ENCODE assay signal across 17 cellular contexts in the genomic region with DNA sequence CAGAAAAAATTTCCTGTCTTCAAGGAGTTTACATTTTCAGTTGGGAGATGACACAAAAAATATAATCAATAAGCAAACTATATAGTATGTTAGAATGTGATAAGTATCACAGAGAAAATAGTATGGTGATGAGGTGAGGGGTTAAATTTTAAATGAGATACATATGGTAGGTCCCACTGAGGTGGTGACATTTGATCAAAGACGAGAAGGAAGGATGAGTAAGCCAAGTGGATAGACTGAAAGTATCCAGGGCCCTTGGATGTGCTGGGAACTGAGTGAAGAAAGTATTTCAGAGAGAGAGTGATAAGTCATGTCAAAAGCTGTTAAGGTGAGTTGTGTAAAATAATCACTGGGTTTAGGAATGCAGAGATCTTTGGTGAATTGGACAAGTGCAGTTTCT. TPM values are rescaled to one million over a fixed set of nuclear protein-coding genes. Genes with fewer than 3 reads are reported as not detected.
"Had no signal": no experiment of that assay in that cellular context is flagged by ENCODE, and none has a peak within 500 bp of the region (broad histone marks: within the 10 kb centered on the region; RNA-seq: fewer than 3 reads in every experiment).

No MANE protein-coding gene starts in this region.

- H3K4me3 Mint-ChIP-seq: activated CD8-positive, alpha-beta T cell treated with anti-CD3 and anti-CD28 coated beads, Interleukin-2, amount 10 ng/mL, durations not matched to agents 7 days and 5 days; activated naive CD8-positive, alpha-beta T cell treated with anti-CD3 and anti-CD28 coated beads, Interleukin-2, amount 10 ng/mL, durations not matched to agents 7 days and 5 days; activated T-cell treated with anti-CD3 and anti-CD28 coated beads, Interleukin-2, amount 50 U/mL, for 72 hours; T-helper 17 cell; WTC11 had no signal

- H3K27me3 Mint-ChIP-seq: activated naive CD8-positive, alpha-beta T cell treated with anti-CD3 and anti-CD28 coated beads, Interleukin-2, amount 10 ng/mL, durations not matched to agents 7 days and 5 days had no signal

- H3K9me3 ChIP-seq: stomach had no signal

- H3K27ac ChIP-seq: stomach had no signal

- H3K4me1 Mint-ChIP-seq: activated naive CD8-positive, alpha-beta T cell treated with anti-CD3 and anti-CD28 coated beads, Interleukin-2, amount 10 ng/mL, durations not matched to agents 7 days and 5 days; T-helper 17 cell had no signal

- H3K36me3 Mint-ChIP-seq: activated naive CD8-positive, alpha-beta T cell treated with anti-CD3 and anti-CD28 coated beads, Interleukin-2, amount 10 ng/mL, durations not matched to agents 7 days and 5 days; WTC11 had no signal

- H3K9me3 Mint-ChIP-seq: activated naive CD8-positive, alpha-beta T cell treated with anti-CD3 and anti-CD28 coated beads, Interleukin-2, amount 10 ng/mL, durations not matched to agents 7 days and 5 days; activated T-cell treated with anti-CD3 and anti-CD28 coated beads, Interleukin-2, amount 50 U/mL, for 72 hours; WTC11 had no signal

- DNase-seq: activated CD4-positive, alpha-beta T cell treated with anti-CD3 and anti-CD28 coated beads for 4 hours; activated CD8-positive, alpha-beta memory T cell treated with anti-CD3 and anti-CD28 coated beads, Interleukin-2, amount 50 U/mL, for 4 hours; activated CD8-positive, alpha-beta T cell treated with anti-CD3 and anti-CD28 coated beads, Interleukin-2, amount 10 ng/mL, durations not matched to agents 7 days and 5 days; activated gamma-delta T cell treated with Interleukin-2 at 50 U/mL for 16 hours; activated naive CD8-positive, alpha-beta T cell treated with anti-CD3 and anti-CD28 coated beads, Interleukin-2, amount 10 ng/mL, durations not matched to agents 7 days and 5 days; activated T-cell treated with anti-CD3 and anti-CD28 coated beads, Interleukin-2, amount 50 U/mL, for 72 hours; aorta; foreskin fibroblast; head of caudate nucleus; midbrain; stimulated activated CD4-positive, alpha-beta T cell treated with anti-CD3 and anti-CD28 coated beads, Interleukin-1b, Interleukin-23, amount 100 ng/mL, for 48 hours; stomach; T-helper 17 cell had no signal

- H3K27ac Mint-ChIP-seq: activated CD8-positive, alpha-beta T cell treated with anti-CD3 and anti-CD28 coated beads, Interleukin-2, amount 10 ng/mL, durations not matched to agents 7 days and 5 days; activated naive CD8-positive, alpha-beta T cell treated with anti-CD3 and anti-CD28 coated beads, Interleukin-2, amount 10 ng/mL, durations not matched to agents 7 days and 5 days; activated T-cell treated with anti-CD3 and anti-CD28 coated beads, Interleukin-2, amount 50 U/mL, for 72 hours; T-helper 17 cell; WTC11 had no signal

- H3K27me3 ChIP-seq: stomach had no signal

- H3K36me3 ChIP-seq: stomach had no signal

- H3K4me3 ChIP-seq: lung, stomach had no signal

RNA-seq across cellular contexts. Expression of a gene that starts 3.5 kb away (rescaled TPM):
- total RNA-seq: activated CD8-positive, alpha-beta T cell treated with anti-CD3 and anti-CD28 coated beads, Interleukin-2, amount 10 ng/mL, durations not matched to agents 7 days and 5 days; activated naive CD8-positive, alpha-beta T cell treated with anti-CD3 and anti-CD28 coated beads, Interleukin-2, amount 10 ng/mL, durations not matched to agents 7 days and 5 days; aorta; esophagus mucosa; posterior vena cava had no signal
- polyA plus RNA-seq: aorta had no signal

RNA-seq across cellular contexts. Expression of a gene that starts 57.8 kb away (rescaled TPM):
- total RNA-seq: activated CD8-positive, alpha-beta T cell treated with anti-CD3 and anti-CD28 coated beads, Interleukin-2, amount 10 ng/mL, durations not matched to agents 7 days and 5 days; activated naive CD8-positive, alpha-beta T cell treated with anti-CD3 and anti-CD28 coated beads, Interleukin-2, amount 10 ng/mL, durations not matched to agents 7 days and 5 days; activated T-cell treated with anti-CD3 and anti-CD28 coated beads, Interleukin-2, amount 50 U/mL, for 72 hours; aorta; lung; posterior vena cava; stomach; T-helper 17 cell; WTC11 had no signal
- polyA plus RNA-seq: aorta, lung, stomach had no signal
